In the genomic region with DNA sequence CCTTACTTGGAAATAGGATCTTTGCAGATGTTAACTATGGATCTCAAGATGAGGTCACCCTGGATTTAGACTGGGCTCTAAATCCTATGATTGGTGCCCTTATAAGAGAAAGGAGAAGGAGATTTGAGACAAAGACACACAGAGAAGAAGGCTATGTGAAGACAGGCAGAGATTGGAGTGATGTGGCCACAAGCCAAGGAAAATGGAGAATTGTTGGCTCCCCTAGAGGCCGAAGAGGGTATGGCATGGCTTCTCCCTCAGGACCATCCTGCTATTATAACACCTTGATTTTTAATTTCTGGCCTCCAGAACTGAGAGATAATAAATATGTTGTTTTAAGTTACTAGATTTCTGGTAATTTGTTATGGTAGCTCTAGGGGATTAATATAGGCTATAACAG, we compare ENCODE assay signal across 9 cellular contexts. TPM values are rescaled to one million over a fixed set of nuclear protein-coding genes. Genes with fewer than 3 reads are reported as not detected.
DNase-seq lines count a peak whose midpoint lies in the region; ATAC-seq, FAIRE-seq and TF ChIP-seq lines count a peak whose summit lies in the region.
"Had no signal": no experiment of that assay in that cellular context is flagged by ENCODE, and none has a peak within 500 bp of the region (broad histone marks: within the 10 kb centered on the region; RNA-seq: fewer than 3 reads in every experiment).

No MANE protein-coding gene starts in this region.

- DNase-seq in activated T-cell treated with anti-CD3 and anti-CD28 coated beads, Interleukin-2, amount 50 U/mL, for 48 hours = peak; percentile 31 to 43
- DNase-seq in activated T-cell treated with anti-CD3 and anti-CD28 coated beads, Interleukin-2, amount 50 U/mL, for 24 hours = no peak
- DNase-seq in H1 (ENCODE audit: low read depth in 1 of 2, low spot score in 2 of 2) (peak in 1 of 2 experiments; percentile 62), spleen (no peak), NCI-H187 treated with DMSO at 0.1 percent for 48 hours (lab: John Stamatoyannopoulos, UW) (no peak), foreskin melanocyte (no peak)

- no peak for FAIRE-seq in H1 (lab: Jason Lieb, UNC)

- POLR2A ChIA-PET in H1 (lab: Charles Lee; ENCODE audit: partially characterized antibody) = interaction anchor here (0.7 kb wide), 1 partner anchor 60 kb away, joined by 3 read pairs; no protein-coding TSS in a partner anchor

- H3K9me3 ChIP-seq in H1 (ENCODE audit: insufficient read depth in 2 of 2, low read depth in 1 of 2, low read length in 1 of 2) (peaks cover 3 to 6% of the 10 kb centered on the region in 2 experiments; a peak in 3 of 4 replicates), spleen (peaks cover 0 to 6% (median 2%) of the 10 kb centered on the region in 8 donors)

- H2BK5ac ChIP-seq in H1 (ENCODE audit: low read depth, low read length) = no peak overlapping the region

- H3K18ac ChIP-seq in H1 (ENCODE audit: extremely low read depth, low read length) = no peak overlapping the region

- WGBS in H1 (ENCODE audit: extremely low coverage in 1 of 2, insufficient coverage in 1 of 2, insufficient read length in 1 of 2, insufficient replicate concordance in 2 of 2, low coverage in 1 of 2, low lambda C conversion rate in 2 of 2, missing lambda C conversion rate in 1 of 2), 2 experiments = 72% methylated on average over 1 of the region's 1 CpG; no CpG with 5 or more reads in 1 of the 2 experiments
- WGBS in spleen, 5 donors = 90 to 96% (median 95%) methylated on average over 1 of the region's 1 CpG

- no peak overlapping the region for H3K27ac Mint-ChIP-seq in activated T-cell treated with anti-CD3 and anti-CD28 coated beads, Interleukin-2, amount 50 U/mL, for 24 hours
- H3K27ac Mint-ChIP-seq: activated T-helper 2 cell treated with anti-CD3 and anti-CD28 coated beads, Interferon-gamma antibody, Interleukin-2, Interleukin-4, amounts not matched to agents 10 μg/mL and 5 μg/mL and 100 μg/mL, durations not matched to agents 14 hours and 24 hours and 36 hours had no signal

- H3K4me3 Mint-ChIP-seq in activated T-cell treated with anti-CD3 and anti-CD28 coated beads, Interleukin-2, amount 50 U/mL, for 24 hours = no peak overlapping the region

- peaks cover 32% of the 10 kb centered on the region for H3K27me3 Mint-ChIP-seq in activated T-cell treated with anti-CD3 and anti-CD28 coated beads, Interleukin-2, amount 50 U/mL, for 24 hours

- no peak overlapping the region for H2BK20ac ChIP-seq in H1 (ENCODE audit: low read length)

- no peak overlapping the region for H3K9ac ChIP-seq in H1 (replicated peaks in 1 of 4; ENCODE audit: extremely low read depth in 1 of 4, low read depth in 3 of 4, low read length in 3 of 4)

- peak; percentile 25 to 33; a peak in 3 of 4 replicates for TF ChIP-seq RAD21 in H1 (IDR thresholded peaks at IDR 0.05 in 1 of 2, conservative IDR thresholded peaks at IDR 0.05 in 1 of 2; ENCODE audit: low read depth in 2 of 2, low read length in 2 of 2)

- H3K4me1 ChIP-seq in H1 (replicated peaks in 1 of 4; ENCODE audit: control insufficient read depth in 3 of 4, insufficient read depth in 4 of 4, low read length in 3 of 4) = no peaks in the 10 kb centered on the region
- peaks cover 0 to 24% (median 3%) of the 10 kb centered on the region in 6 donors for H3K4me1 ChIP-seq in spleen

- H3K4me2 ChIP-seq in H1 (ENCODE audit: insufficient read depth in 1 of 2, low read depth in 2 of 2, low read length in 2 of 2) = no peak overlapping the region

- H3K79me2 ChIP-seq in H1 (ENCODE audit: control insufficient read depth in 1 of 2, insufficient read depth in 2 of 2, low read length in 2 of 2) = peaks cover 0 to 40% of the 10 kb centered on the region in 2 experiments; a peak in 2 of 4 replicates

- TF ChIP-seq CTCF in LNCAP (IDR thresholded peaks at IDR 0.05) (peak; percentile 43), H1 (IDR thresholded peaks at IDR 0.05; ENCODE audit: control extremely low read depth in 1 of 3, insufficient read depth in 1 of 3, low read depth in 1 of 3, low read length in 3 of 3) (peak; percentile 36 to 82 (median 67)), spleen (IDR thresholded peaks at IDR 0.05 in 8 of 11, conservative IDR thresholded peaks at IDR 0.05 in 3 of 11) (peak in 7 of 11 experiments; percentile 9 to 60 (median 45))

- peaks cover 6% of the 10 kb centered on the region for H3K9me3 Mint-ChIP-seq in activated T-cell treated with anti-CD3 and anti-CD28 coated beads, Interleukin-2, amount 50 U/mL, for 24 hours

- no peak overlapping the region for H3K4me3 ChIP-seq in H1 (ENCODE audit: extremely low read depth in 1 of 4, insufficient read depth in 2 of 4, low read depth in 3 of 4, low read length in 4 of 4)
- H3K4me3 ChIP-seq in spleen = no peak overlapping the region

- peaks cover 0 to 2% of the 10 kb centered on the region in 2 experiments for H4K20me1 ChIP-seq in H1 (replicated peaks in 1 of 2; ENCODE audit: control insufficient read depth in 1 of 2, insufficient read depth in 2 of 2, low read length in 2 of 2)

- no peaks in the 10 kb centered on the region for H3K79me1 ChIP-seq in H1 (ENCODE audit: low read depth, low read length)

- H3K23ac ChIP-seq in H1 (ENCODE audit: insufficient read length) = no peak overlapping the region

- no peak overlapping the region for H4K5ac ChIP-seq in H1 (ENCODE audit: insufficient read length, low read depth, low read length)

- no peak for TF ChIP-seq EP300 in H1 (IDR thresholded peaks at IDR 0.05; ENCODE audit: borderline replicate concordance in 1 of 2, low read depth in 2 of 2, low read length in 2 of 2)

- no peak overlapping the region for H2AFZ ChIP-seq in H1 (ENCODE audit: low read length)

- H3K27ac ChIP-seq in H1 (ENCODE audit: low read depth, low read length) = no peak overlapping the region
- no peak overlapping the region for H3K27ac ChIP-seq in spleen

- no peak for ATAC-seq in GM18505 (IDR thresholded peaks at IDR 0.05; ENCODE audit: unreplicated experiment)

- no peak overlapping the region for H3K14ac ChIP-seq in H1 (ENCODE audit: insufficient read length)

- H3K27me3 ChIP-seq in H1 (replicated peaks in 1 of 4; ENCODE audit: control insufficient read depth in 3 of 4, extremely low read depth in 1 of 4, insufficient read depth in 3 of 4, low read length in 3 of 4) (no peaks in the 10 kb centered on the region), spleen (replicated peaks in 1 of 7) (no peaks in the 10 kb centered on the region)

- no peak overlapping the region for H3K4ac ChIP-seq in H1 (replicated peaks; ENCODE audit: insufficient read length, low read depth, low read length)

- H3K36me3 ChIP-seq in H1 (ENCODE audit: control insufficient read depth in 2 of 4, insufficient read depth in 4 of 4, low read length in 3 of 4) (no peaks in the 10 kb centered on the region), spleen (no peaks in the 10 kb centered on the region)

- no peak overlapping the region for H4K91ac ChIP-seq in H1 (replicated peaks; ENCODE audit: insufficient read length, low read length)

- no peak overlapping the region for H3K56ac ChIP-seq in H1 (replicated peaks; ENCODE audit: insufficient read length, low read depth, low read length)

- H2AK5ac ChIP-seq in H1 (ENCODE audit: low read depth, low read length) = no peak overlapping the region

- no peak overlapping the region for H2BK12ac ChIP-seq in H1 (ENCODE audit: low read depth, low read length)

- H4K8ac ChIP-seq in H1 (ENCODE audit: extremely low read depth, insufficient read depth, low read length) = no peak overlapping the region

- H2BK15ac ChIP-seq in H1 (ENCODE audit: low read length) = no peak overlapping the region

- no peak overlapping the region for H2BK120ac ChIP-seq in H1 (replicated peaks; ENCODE audit: low read depth, low read length)

- intact Hi-C loops in spleen (cut with DNase I; ENCODE audit: low total_unique reads) = no loop called here

- TF ChIP-seq POLR2A in H1 (IDR thresholded peaks at IDR 0.05; ENCODE audit: control extremely low read depth in 1 of 2, low read depth in 2 of 2, low read length in 2 of 2) (no peak), spleen (IDR thresholded peaks at IDR 0.05) (no peak), GM18505 (IDR thresholded peaks at IDR 0.05; ENCODE audit: borderline replicate concordance, extremely low read depth, insufficient read depth, insufficient read length) (no peak)

- no peaks in the 10 kb centered on the region for H3K4me1 Mint-ChIP-seq in activated T-cell treated with anti-CD3 and anti-CD28 coated beads, Interleukin-2, amount 50 U/mL, for 24 hours (ENCODE audit: low read depth)

- CTCF ChIA-PET in H1 (lab: Charles Lee; ENCODE audit: partially characterized antibody) = interaction anchor here (0.7 to 4.5 kb wide), 14 partner anchors 8 to 557 kb away, joined by 3 to 32 read pairs (median 4); a partner anchor contains a TSS

- no peaks in the 10 kb centered on the region for H3K36me3 Mint-ChIP-seq in activated T-cell treated with anti-CD3 and anti-CD28 coated beads, Interleukin-2, amount 50 U/mL, for 24 hours (ENCODE audit: low read depth)

- no peaks in the 10 kb centered on the region for H3K23me2 ChIP-seq in H1 (ENCODE audit: low read depth, low read length)

TF ChIP-seq in H1, 55 proteins besides CTCF, POLR2A, EP300 and RAD21:
- TF ChIP-seq HDAC2 (IDR thresholded peaks at IDR 0.05; ENCODE audit: borderline replicate concordance in 1 of 2, low read depth in 2 of 2, low read length in 2 of 2) (peak in 1 of 2 experiments; percentile 54; a peak in 1 of 4 replicates), TAF7 (optimal IDR thresholded peaks at IDR 0.05; ENCODE audit: borderline replicate concordance, low read depth, low read length) (no peak), TBP (IDR thresholded peaks at IDR 0.05; ENCODE audit: low read depth, low read length) (no peak), TAF1 (IDR thresholded peaks at IDR 0.05; ENCODE audit: low read depth, low read length) (no peak), CTBP2 (IDR thresholded peaks at IDR 0.05; ENCODE audit: borderline replicate concordance, insufficient read depth, insufficient read length, low read length) (no peak), KDM1A (IDR thresholded peaks at IDR 0.05; ENCODE audit: borderline replicate concordance, low read length) (peak; percentile 73)

RNA-seq across cellular contexts. Expression of a gene that starts 7.6 kb away (rescaled TPM):
- total RNA-seq in H1 (2021; fragmentation: NEBNext Ultra II Directional; extraction: Animal tissue kit (Norgen Biotek cat#: 25700)) = 12.6 and 14.9 TPM in 2 replicates
- polyA plus RNA-seq in H1 (2011; rRNA removed) (9.2 and 10.7 TPM in 2 replicates), spleen (10 to 100 TPM in 1 of 3 donors, 1 to 10 TPM in 2; 8.2 to 21.3 (median 9.4) TPM)
- 5.1 TPM for polyA plus RNA-seq in H1 (2011; cell fraction: cytosol; rRNA removed)
- polyA plus RNA-seq in H1 (2011; cell fraction: nucleus; rRNA removed) = 9.4 TPM
- polyA plus RNA-seq in H1 (2012, experiment 1 of 2) = 6.5 to 9.0 TPM (median 8.0 TPM) in 4 replicates
- 3.4 TPM for polyA plus RNA-seq in H1 (2012, experiment 2 of 2)
- 10.0 TPM for polyA plus RNA-seq in H1 (2013, experiment 1 of 2)
- 10.1 TPM for polyA plus RNA-seq in H1 (2013, experiment 2 of 2)
- polyA minus RNA-seq in H1 (2011; rRNA and poly(A)+ RNA removed) = 10.0 and 12.3 TPM in 2 replicates
- polyA minus RNA-seq in H1 (2011; cell fraction: cytosol; rRNA and poly(A)+ RNA removed) = 6.8 TPM
- polyA minus RNA-seq in H1 (2011; cell fraction: nucleus; rRNA and poly(A)+ RNA removed) = 9.4 TPM
- 10 to 100 TPM; 18.8 to 61.7 (median 46.9) TPM for total RNA-seq in spleen

Comparison
In these comparisons a context has a peak if more than half of its experiments do, and no peak if none do; other contexts are left out.
1. DNase-seq: peak in activated T-cell treated with anti-CD3 and anti-CD28 coated beads, Interleukin-2, amount 50 U/mL, for 48 hours (2 of 2); none in activated T-cell treated with anti-CD3 and anti-CD28 coated beads, Interleukin-2, amount 50 U/mL, for 24 hours (single experiment), spleen (single experiment), NCI-H187 treated with DMSO at 0.1 percent for 48 hours (single experiment) and foreskin melanocyte (single experiment).
2. Peak in every context shown above with its lines, with median percentiles within 50 percentile points of each other: CTCF ChIP-seq.